ENCODE assay signal across 2 cellular contexts in genomic region chr9:114803459-114803858, GRCh38.
TF ChIP-seq lines count a peak whose summit lies in the region.

No MANE protein-coding gene starts in this region.

TF ChIP-seq in endothelial cell of umbilical vein, 7 proteins besides CTCF, POLR2A, EP300 and RAD21 (continued from another document):
- TF ChIP-seq EZH2 (IDR thresholded peaks at IDR 0.05; ENCODE audit: borderline replicate concordance, low read depth, low read length, severe bottlenecking) = no peak

TF ChIP-seq in HEK293T, 16 proteins besides CTCF, POLR2A, EP300 and RAD21 (continued from another document):
- TF ChIP-seq HDGF (IDR thresholded peaks at IDR 0.05; ENCODE audit: borderline replicate concordance) (no peak), BHLHE40 (IDR thresholded peaks at IDR 0.05; ENCODE audit: borderline replicate concordance) (no peak), ELF4 (IDR thresholded peaks at IDR 0.05) (no peak), L3MBTL2 (conservative IDR thresholded peaks at IDR 0.05) (no peak), TARDBP (IDR thresholded peaks at IDR 0.05) (no peak), SP1 (IDR thresholded peaks at IDR 0.05) (no peak), ARNT (IDR thresholded peaks at IDR 0.05) (no peak), FOXK2 (IDR thresholded peaks at IDR 0.05) (no peak)
TF ChIP-seq in HEK293T: peak in this region for 0.
